In genomic region chr10:30433779-30434272, GRCh38 we compare ENCODE assay signal across 8 cellular contexts. TPM values are rescaled to one million over a fixed set of nuclear protein-coding genes. Genes with fewer than 3 reads are reported as not detected.
DNase-seq lines count a peak whose midpoint lies in the region; TF ChIP-seq lines count a peak whose summit lies in the region.

Gene MAP3K8 (plus strand): TSS chr10:30434184. CDS start chr10:30438939, 4,755 bp downstream.

- DNase-seq in DMS114 treated with DMSO at 0.1 percent for 48 hours (lab: John Stamatoyannopoulos, UW; ENCODE audit: unreplicated experiment) (peak; percentile 51), GM20000 (ENCODE audit: low spot score) (peak; percentile 91), HPDE6-E6E7 (ENCODE audit: extremely low spot score) (peak; percentile 21), SIG-M5 (lab: John Stamatoyannopoulos, UW) (peak; percentile 45), activated gamma-delta T cell (lab: John Stamatoyannopoulos, UW) (peak; percentile 90), fibroblast of villous mesenchyme (ENCODE audit: low read depth) (peak; percentile 92), neural crest cell (ENCODE audit: low read depth, low spot score) (peak; percentile 68)

- no peaks in the 10 kb centered on the region for H3K27me3 ChIP-seq in stomach smooth muscle (ENCODE audit: control insufficient read depth in 1 of 2, insufficient read depth in 2 of 2, low read length in 2 of 2)

- H3K27me3 Mint-ChIP-seq in neural crest cell (ENCODE audit: low read depth), result peaks cover 34% of the 10 kb centered on the region

- no peaks in the 10 kb centered on the region for H3K36me3 Mint-ChIP-seq in neural crest cell (ENCODE audit: low read depth)

- H3K4me3 ChIP-seq in fibroblast of villous mesenchyme (ENCODE audit: low read depth, low read length) (peak within 1 kb of the TSS; percentile 92), stomach smooth muscle (ENCODE audit: low read length in 2 of 2) (peak within 1 kb of the TSS; percentile 90 to 96)

- H3K27ac Mint-ChIP-seq in neural crest cell (ENCODE audit: unreplicated experiment), result peak within 1 kb of the TSS; percentile 35

- H3K4me1 Mint-ChIP-seq in neural crest cell, result peaks cover 47% of the 10 kb centered on the region

- TF ChIP-seq CTCF in GM20000 (IDR thresholded peaks at IDR 0.05; ENCODE audit: extremely low read depth, missing control alignments) (no peak), fibroblast of villous mesenchyme (IDR thresholded peaks at IDR 0.05; ENCODE audit: insufficient read depth, low read depth, low read length) (no peak), neural crest cell (conservative IDR thresholded peaks at IDR 0.05) (no peak)

- peaks cover 0 to 5% of the 10 kb centered on the region in 2 donors for H3K36me3 ChIP-seq in stomach smooth muscle (ENCODE audit: control insufficient read depth in 2 of 2, insufficient read depth in 2 of 2, low read length in 2 of 2)

- no peaks in the 10 kb centered on the region for H3K9me3 ChIP-seq in stomach smooth muscle (ENCODE audit: control insufficient read depth in 2 of 2, low read length in 2 of 2)

- peak within 1 kb of the TSS; percentile 90 for H3K4me3 Mint-ChIP-seq in neural crest cell

- H3K27ac ChIP-seq in stomach smooth muscle (ENCODE audit: low read length), result peak within 1 kb of the TSS; percentile 93

- peaks cover 27% of the 10 kb centered on the region for H3K4me1 ChIP-seq in stomach smooth muscle (ENCODE audit: control insufficient read depth, insufficient read depth, low read length)

- H3K9ac ChIP-seq in stomach smooth muscle (ENCODE audit: low read length in 2 of 2), result peak within 1 kb of the TSS; percentile 88 to 89

- no peaks in the 10 kb centered on the region for H3K9me3 Mint-ChIP-seq in neural crest cell

RNA-seq across cellular contexts. Expression of gene MAP3K8, which starts in this region (rescaled TPM):
- total RNA-seq in fibroblast of villous mesenchyme, result 14.2 and 31.1 TPM in 2 replicates
- total RNA-seq in neural crest cell, result 0.30 and 1.4 TPM in 2 replicates

Comparison
In these comparisons a context has a peak if more than half of its experiments do, and no peak if none do; other contexts are left out.
1. Peak in every context shown above with its lines: DNase-seq, H3K4me3 ChIP-seq and H3K27ac ChIP-seq.
2. DNase-seq: peak in every context shown above with its lines; median percentile 92 in fibroblast of villous mesenchyme; 91 in GM20000; 90 in activated gamma-delta T cell; 68 in neural crest cell; 51 in DMS114 treated with DMSO at 0.1 percent for 48 hours; 45 in SIG-M5; 21 in HPDE6-E6E7.